8 cellular contexts compared by ENCODE assay signal in the genomic region with DNA sequence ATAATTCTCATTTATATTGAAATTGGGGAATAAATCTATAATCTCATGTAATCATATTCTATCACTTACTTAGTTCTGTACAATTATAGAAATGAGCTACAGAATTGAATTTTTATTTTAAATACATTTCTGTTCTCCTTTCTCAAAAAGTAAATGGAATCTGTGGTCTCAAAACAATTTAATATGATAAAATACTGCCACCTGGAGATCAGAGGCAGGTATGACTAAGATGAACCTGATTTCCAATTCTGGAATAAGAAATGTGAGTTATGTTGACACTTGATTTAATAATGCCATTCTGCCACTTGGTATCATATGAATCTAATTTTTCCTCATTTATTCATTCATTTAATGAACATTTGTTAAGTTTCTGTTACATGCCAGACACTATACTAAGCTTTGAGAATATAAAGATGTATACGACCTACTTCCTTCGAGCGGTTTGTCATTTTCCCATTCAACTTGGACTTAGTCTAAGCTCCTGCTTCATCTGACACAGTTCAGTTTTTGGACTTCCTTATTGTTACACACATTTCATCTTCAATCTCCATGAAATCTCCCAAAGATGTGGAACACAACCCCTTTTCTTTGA.
DNase-seq lines count a peak whose midpoint lies in the region; ATAC-seq and TF ChIP-seq lines count a peak whose summit lies in the region.

No MANE protein-coding gene starts in this region.

- ATAC-seq in HG02981 (IDR thresholded peaks at IDR 0.05; ENCODE audit: unreplicated experiment): no peak

- no peaks in the 10 kb centered on the region for H3K9me3 Mint-ChIP-seq in activated naive CD4-positive, alpha-beta T cell treated with anti-CD3 and anti-CD28 coated beads, Interleukin-2, amount 10 ng/mL, durations not matched to agents 7 days and 5 days

- peak; percentile 34 for DNase-seq in D341Med (ENCODE audit: low spot score)
- peak; percentile 24 for DNase-seq in SKM-1 (lab: John Stamatoyannopoulos, UW; ENCODE audit: unreplicated experiment)
- peak; percentile 12 to 57 for DNase-seq in foreskin fibroblast
- peak; percentile 9 for DNase-seq in skeletal muscle cell (ENCODE audit: low read depth)
- DNase-seq in 8988T: no peak
- DNase-seq in activated naive CD4-positive, alpha-beta T cell treated with anti-CD3 and anti-CD28 coated beads, Interleukin-2, amount 10 ng/mL, durations not matched to agents 7 days and 5 days: no peak

- TF ChIP-seq EP300 in Ishikawa (IDR thresholded peaks at IDR 0.05; ENCODE audit: borderline replicate concordance): no peak

- TF ChIP-seq CTCF in foreskin fibroblast (IDR thresholded peaks at IDR 0.05; ENCODE audit: low read depth, low read length): peak; percentile 49

- H3K4me3 ChIP-seq in foreskin fibroblast (ENCODE audit: low read depth in 1 of 2, low read length in 2 of 2): no peak overlapping the region
- no peak overlapping the region for H3K4me3 ChIP-seq in skeletal muscle cell (ENCODE audit: low read depth, low read length)

- H3K27me3 Mint-ChIP-seq in activated naive CD4-positive, alpha-beta T cell treated with anti-CD3 and anti-CD28 coated beads, Interleukin-2, amount 10 ng/mL, durations not matched to agents 7 days and 5 days: no peaks in the 10 kb centered on the region

- H3K4me1 Mint-ChIP-seq in activated naive CD4-positive, alpha-beta T cell treated with anti-CD3 and anti-CD28 coated beads, Interleukin-2, amount 10 ng/mL, durations not matched to agents 7 days and 5 days: peaks cover 4% of the 10 kb centered on the region

- H3K4me3 Mint-ChIP-seq in activated naive CD4-positive, alpha-beta T cell treated with anti-CD3 and anti-CD28 coated beads, Interleukin-2, amount 10 ng/mL, durations not matched to agents 7 days and 5 days: no peak overlapping the region

- no peak overlapping the region for H3K27ac Mint-ChIP-seq in activated naive CD4-positive, alpha-beta T cell treated with anti-CD3 and anti-CD28 coated beads, Interleukin-2, amount 10 ng/mL, durations not matched to agents 7 days and 5 days

- peak; percentile 73 for TF ChIP-seq RAD21 in Ishikawa (IDR thresholded peaks at IDR 0.05; ENCODE audit: low read depth)

- H3K36me3 Mint-ChIP-seq in activated naive CD4-positive, alpha-beta T cell treated with anti-CD3 and anti-CD28 coated beads, Interleukin-2, amount 10 ng/mL, durations not matched to agents 7 days and 5 days: no peaks in the 10 kb centered on the region

- CTCF ChIA-PET in activated naive CD4-positive, alpha-beta T cell treated with anti-CD3 and anti-CD28 coated beads, Interleukin-2, amount 10 ng/mL, durations not matched to agents 7 days and 5 days (lab: Charles Lee): interaction anchor here (0.8 to 6.5 kb wide), 5 partner anchors 10 to 176 kb away, joined by 3 to 96 read pairs (median 3); no protein-coding TSS in a partner anchor

TF ChIP-seq in Ishikawa, 13 proteins besides CTCF, POLR2A, EP300 and RAD21:
- TF ChIP-seq, protein P1, sequence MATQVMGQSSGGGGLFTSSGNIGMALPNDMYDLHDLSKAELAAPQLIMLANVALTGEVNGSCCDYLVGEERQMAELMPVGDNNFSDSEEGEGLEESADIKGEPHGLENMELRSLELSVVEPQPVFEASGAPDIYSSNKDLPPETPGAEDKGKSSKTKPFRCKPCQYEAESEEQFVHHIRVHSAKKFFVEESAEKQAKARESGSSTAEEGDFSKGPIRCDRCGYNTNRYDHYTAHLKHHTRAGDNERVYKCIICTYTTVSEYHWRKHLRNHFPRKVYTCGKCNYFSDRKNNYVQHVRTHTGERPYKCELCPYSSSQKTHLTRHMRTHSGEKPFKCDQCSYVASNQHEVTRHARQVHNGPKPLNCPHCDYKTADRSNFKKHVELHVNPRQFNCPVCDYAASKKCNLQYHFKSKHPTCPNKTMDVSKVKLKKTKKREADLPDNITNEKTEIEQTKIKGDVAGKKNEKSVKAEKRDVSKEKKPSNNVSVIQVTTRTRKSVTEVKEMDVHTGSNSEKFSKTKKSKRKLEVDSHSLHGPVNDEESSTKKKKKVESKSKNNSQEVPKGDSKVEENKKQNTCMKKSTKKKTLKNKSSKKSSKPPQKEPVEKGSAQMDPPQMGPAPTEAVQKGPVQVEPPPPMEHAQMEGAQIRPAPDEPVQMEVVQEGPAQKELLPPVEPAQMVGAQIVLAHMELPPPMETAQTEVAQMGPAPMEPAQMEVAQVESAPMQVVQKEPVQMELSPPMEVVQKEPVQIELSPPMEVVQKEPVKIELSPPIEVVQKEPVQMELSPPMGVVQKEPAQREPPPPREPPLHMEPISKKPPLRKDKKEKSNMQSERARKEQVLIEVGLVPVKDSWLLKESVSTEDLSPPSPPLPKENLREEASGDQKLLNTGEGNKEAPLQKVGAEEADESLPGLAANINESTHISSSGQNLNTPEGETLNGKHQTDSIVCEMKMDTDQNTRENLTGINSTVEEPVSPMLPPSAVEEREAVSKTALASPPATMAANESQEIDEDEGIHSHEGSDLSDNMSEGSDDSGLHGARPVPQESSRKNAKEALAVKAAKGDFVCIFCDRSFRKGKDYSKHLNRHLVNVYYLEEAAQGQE (IDR thresholded peaks at IDR 0.05; ENCODE audit: low read depth): no peak
- TF ChIP-seq, protein P2, sequence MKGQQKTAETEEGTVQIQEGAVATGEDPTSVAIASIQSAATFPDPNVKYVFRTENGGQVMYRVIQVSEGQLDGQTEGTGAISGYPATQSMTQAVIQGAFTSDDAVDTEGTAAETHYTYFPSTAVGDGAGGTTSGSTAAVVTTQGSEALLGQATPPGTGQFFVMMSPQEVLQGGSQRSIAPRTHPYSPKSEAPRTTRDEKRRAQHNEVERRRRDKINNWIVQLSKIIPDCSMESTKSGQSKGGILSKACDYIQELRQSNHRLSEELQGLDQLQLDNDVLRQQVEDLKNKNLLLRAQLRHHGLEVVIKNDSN (IDR thresholded peaks at IDR 0.05): no peak
- TF ChIP-seq CEBPB (IDR thresholded peaks at IDR 0.05) (no peak), NFIC (IDR thresholded peaks at IDR 0.05) (no peak), ZBTB7A (IDR thresholded peaks at IDR 0.05; ENCODE audit: low read depth) (no peak), TAF1 (IDR thresholded peaks at IDR 0.05; ENCODE audit: low read depth) (no peak), TCF12 (IDR thresholded peaks at IDR 0.05; ENCODE audit: low read depth) (no peak), TEAD4 (IDR thresholded peaks at IDR 0.05) (no peak), FOXM1 (IDR thresholded peaks at IDR 0.05; ENCODE audit: borderline replicate concordance, low read depth) (no peak), CREB1 (IDR thresholded peaks at IDR 0.05; ENCODE audit: low read depth) (no peak), EGR1 (IDR thresholded peaks at IDR 0.05) (no peak), YY1 (IDR thresholded peaks at IDR 0.05; ENCODE audit: low read depth) (no peak)
- TF ChIP-seq, protein P3, sequence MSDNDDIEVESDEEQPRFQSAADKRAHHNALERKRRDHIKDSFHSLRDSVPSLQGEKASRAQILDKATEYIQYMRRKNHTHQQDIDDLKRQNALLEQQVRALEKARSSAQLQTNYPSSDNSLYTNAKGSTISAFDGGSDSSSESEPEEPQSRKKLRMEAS (IDR thresholded peaks at IDR 0.05): no peak

Comparison
In these comparisons a context has a peak if more than half of its experiments do, and no peak if none do; other contexts are left out.
1. DNase-seq: peak in D341Med (single experiment), SKM-1 (single experiment), foreskin fibroblast (2 of 2) and skeletal muscle cell (single experiment); none in 8988T (single experiment) and activated naive CD4-positive, alpha-beta T cell treated with anti-CD3 and anti-CD28 coated beads, Interleukin-2, amount 10 ng/mL, durations not matched to agents 7 days and 5 days (single experiment).